ENCODE assay signal across 17 cellular contexts in genomic region chr7:98222533-98223195, GRCh38. TPM values are rescaled to one million over a fixed set of nuclear protein-coding genes. Genes with fewer than 3 reads are reported as not detected.
"Had no signal": no experiment of that assay in that cellular context is flagged by ENCODE, and none has a peak within 500 bp of the region (broad histone marks: within the 10 kb centered on the region; RNA-seq: fewer than 3 reads in every experiment).

No MANE protein-coding gene starts in this region.

- H2AFZ ChIP-seq: neural progenitor cell had no signal

- H3K27ac Mint-ChIP-seq: activated CD4-positive, alpha-beta T cell treated with anti-CD3 and anti-CD28 coated beads, Interleukin-2, amount 10 ng/mL, durations not matched to agents 7 days and 5 days; activated naive CD4-positive, alpha-beta T cell treated with anti-CD3 and anti-CD28 coated beads for 36 hours; dendritic cell treated with granulocyte-macrophage colony-stimulating factor and Interleukin-4, amounts not matched to agents 40 ng/mL and 50 ng/mL, for 4 days; neural progenitor cell had no signal

- DNase-seq: activated CD4-positive, alpha-beta T cell treated with anti-CD3 and anti-CD28 coated beads, Interleukin-2, amount 10 ng/mL, durations not matched to agents 7 days and 5 days; activated CD8-positive, alpha-beta memory T cell treated with anti-CD3 and anti-CD28 coated beads, Interleukin-2, amount 50 U/mL, for 4 hours; activated naive CD4-positive, alpha-beta T cell treated with anti-CD3 and anti-CD28 coated beads for 36 hours; activated T-cell treated with anti-CD3 and anti-CD28 coated beads, Interleukin-2, amount 50 U/mL, for 4 hours; effector memory CD4-positive, alpha-beta T cell; esophagus squamous epithelium; mammary epithelial cell; ovary; stimulated activated CD8-positive, alpha-beta memory T cell treated with anti-CD3 and anti-CD28 coated beads, Interleukin-4, amount 100 ng/mL, for 48 hours; stimulated activated naive CD4-positive, alpha-beta T cell; T1000; uterus had no signal

- H3K27me3 ChIP-seq: esophagus squamous epithelium, neural progenitor cell, ovary, tibial nerve, uterus had no signal

- H3K9me3 ChIP-seq: esophagus squamous epithelium, ovary, tibial nerve, uterus had no signal

- H3K4me2 ChIP-seq: neural progenitor cell had no signal

- H3K27ac ChIP-seq: esophagus squamous epithelium, neural progenitor cell, ovary, tibial nerve, uterus had no signal

- H3K27me3 Mint-ChIP-seq: activated CD4-positive, alpha-beta T cell treated with anti-CD3 and anti-CD28 coated beads, Interleukin-2, amount 10 ng/mL, durations not matched to agents 7 days and 5 days had no signal

- H3K9ac ChIP-seq: neural progenitor cell had no signal

- H3K4me1 ChIP-seq: esophagus squamous epithelium, uterus had no signal

- H3K4me3 ChIP-seq: esophagus squamous epithelium, neural progenitor cell, ovary, tibial nerve, uterus had no signal

- ATAC-seq: activated CD4-positive, CD25-positive, alpha-beta regulatory T cell treated with anti-CD3 and anti-CD28 coated beads, Interleukin-2, amount 50 U/mL, for 24 hours; activated T-cell treated with anti-CD3 and anti-CD28 coated beads, Interleukin-2, amount 50 U/mL, for 4 hours; left colon had no signal

- H3K4me3 Mint-ChIP-seq: activated CD4-positive, alpha-beta T cell treated with anti-CD3 and anti-CD28 coated beads, Interleukin-2, amount 10 ng/mL, durations not matched to agents 7 days and 5 days; activated naive CD4-positive, alpha-beta T cell treated with anti-CD3 and anti-CD28 coated beads for 36 hours; activated T-cell treated with anti-CD3 and anti-CD28 coated beads, Interleukin-2, amount 50 U/mL, for 4 hours; dendritic cell treated with granulocyte-macrophage colony-stimulating factor and Interleukin-4, amounts not matched to agents 40 ng/mL and 50 ng/mL, for 4 days; neural progenitor cell had no signal

- H3K36me3 ChIP-seq: neural progenitor cell, ovary, uterus had no signal

- H3K9me3 Mint-ChIP-seq: activated CD4-positive, alpha-beta T cell treated with anti-CD3 and anti-CD28 coated beads, Interleukin-2, amount 10 ng/mL, durations not matched to agents 7 days and 5 days; activated naive CD4-positive, alpha-beta T cell treated with anti-CD3 and anti-CD28 coated beads for 36 hours; activated T-cell treated with anti-CD3 and anti-CD28 coated beads, Interleukin-2, amount 50 U/mL, for 4 hours; dendritic cell treated with granulocyte-macrophage colony-stimulating factor and Interleukin-4, amounts not matched to agents 40 ng/mL and 50 ng/mL, for 4 days had no signal

RNA-seq across cellular contexts. Expression of gene BHLHA15, which starts 11.4 kb away (rescaled TPM):
- total RNA-seq: activated CD4-positive, alpha-beta T cell treated with anti-CD3 and anti-CD28 coated beads, Interleukin-2, amount 10 ng/mL, durations not matched to agents 7 days and 5 days; tibial nerve had no signal
- polyA plus RNA-seq: ovary had no signal
